10 cellular contexts compared by ENCODE assay signal in the genomic region with DNA sequence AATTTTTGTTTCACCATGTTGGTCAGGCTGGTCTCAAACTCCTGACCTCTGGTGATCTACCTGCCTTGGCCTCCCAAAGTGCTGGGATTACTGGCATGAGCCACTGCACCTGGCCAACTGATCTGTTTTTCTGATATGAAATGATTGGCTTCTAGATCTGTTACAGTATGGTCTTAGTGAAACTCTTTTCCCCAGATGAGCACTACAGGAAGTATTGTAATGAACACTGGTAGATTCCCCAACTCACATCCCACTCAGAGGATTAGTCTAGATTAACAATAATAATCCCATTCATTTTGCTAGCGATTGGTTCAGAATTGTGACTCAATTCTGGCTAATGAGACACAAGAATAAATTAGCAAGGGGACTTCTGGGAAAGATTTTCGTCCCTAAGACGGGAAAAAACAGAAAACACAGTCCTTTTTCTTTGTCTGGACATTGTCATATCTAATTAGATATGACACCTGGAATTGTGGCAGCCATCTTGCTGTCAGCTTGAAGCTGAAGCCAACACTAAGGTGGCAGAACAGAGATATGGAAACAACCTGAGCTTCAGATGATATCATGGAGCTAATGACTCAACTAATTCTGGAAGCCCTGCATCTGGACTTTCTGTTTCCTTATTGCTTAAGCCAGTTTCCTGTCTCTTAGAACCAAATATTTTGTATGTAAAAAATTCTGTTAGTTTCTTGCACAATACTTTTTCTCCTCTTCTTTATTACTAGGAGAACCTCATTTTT. TPM values are rescaled to one million over a fixed set of nuclear protein-coding genes. Genes with fewer than 3 reads are reported as not detected.
A peak's percentile ranks its signal among the peaks of the same experiment; 100 is the strongest.
DNase-seq lines count a peak whose midpoint lies in the region; TF ChIP-seq lines count a peak whose summit lies in the region.
"Had no signal": no experiment of that assay in that cellular context is flagged by ENCODE, and none has a peak within 500 bp of the region (broad histone marks: within the 10 kb centered on the region; RNA-seq: fewer than 3 reads in every experiment).

No MANE protein-coding gene starts in this region.

- H3K27me3 ChIP-seq in sigmoid colon: no peaks in the 10 kb centered on the region
- H3K27me3 ChIP-seq in adrenal gland: no peaks in the 10 kb centered on the region
- H3K27me3 ChIP-seq: upper lobe of right lung had no signal

- POLR2A ChIA-PET in GM10248 (lab: Yijun Ruan, JAX): no interaction called here

- TF ChIP-seq CTCF in GM10248 (IDR thresholded peaks at IDR 0.05; ENCODE audit: control extremely low read depth, extremely low read depth, low read depth, missing control alignments) (no peak), fibroblast of villous mesenchyme (IDR thresholded peaks at IDR 0.05; ENCODE audit: insufficient read depth, low read depth, low read length) (no peak), sigmoid colon (IDR thresholded peaks at IDR 0.05) (no peak), adrenal gland (IDR thresholded peaks at IDR 0.05) (no peak)

- no peaks in the 10 kb centered on the region for H3K9me3 ChIP-seq in sigmoid colon
- no peaks in the 10 kb centered on the region for H3K9me3 ChIP-seq in adrenal gland (replicated peaks in 1 of 3)
- H3K9me3 ChIP-seq: upper lobe of right lung had no signal

- CTCF ChIA-PET in GM10248 (lab: Yijun Ruan, JAX): interaction anchor here (1.2 to 2.8 kb wide), 3 partner anchors 15 to 50 kb away, joined by 3 to 28 read pairs (median 4); no protein-coding TSS in a partner anchor

- H3K4me3 ChIP-seq in fibroblast of villous mesenchyme (ENCODE audit: low read depth, low read length): no peak overlapping the region
- no peak overlapping the region for H3K4me3 ChIP-seq in sigmoid colon
- H3K4me3 ChIP-seq in adrenal gland: no peak overlapping the region
- H3K4me3 ChIP-seq: upper lobe of right lung had no signal

- intact Hi-C loops in sigmoid colon (cut with DNase I) (no loop called here), adrenal gland (cut with DNase I) (no loop called here)

- no peak for TF ChIP-seq EP300 in sigmoid colon (IDR thresholded peaks at IDR 0.05)

- TF ChIP-seq POLR2A in sigmoid colon (IDR thresholded peaks at IDR 0.05): no peak
- TF ChIP-seq POLR2A in adrenal gland (IDR thresholded peaks at IDR 0.05): no peak

- DNase-seq in AG08395 (ENCODE audit: low spot score): peak; percentile 77
- peak; percentile 47 for DNase-seq in GM10248 (ENCODE audit: extremely low spot score)
- DNase-seq in SK-N-DZ (ENCODE audit: low spot score): peak; percentile 97
- DNase-seq in fibroblast of villous mesenchyme (ENCODE audit: low read depth): peak; percentile 84
- DNase-seq in midbrain (lab: John Stamatoyannopoulos, UW): no peak
- no peak for DNase-seq in activated effector memory CD4-positive, alpha-beta T cell treated with Interleukin-2 at 50 U/mL for 16 hours
- no peak for DNase-seq in sigmoid colon
- DNase-seq in adrenal gland: no peak
- DNase-seq: NCI-H1694 treated with DMSO at 0.1 percent for 48 hours, upper lobe of right lung had no signal

- no peaks in the 10 kb centered on the region for H3K36me3 ChIP-seq in sigmoid colon
- no peaks in the 10 kb centered on the region for H3K36me3 ChIP-seq in adrenal gland (replicated peaks in 1 of 2)
- H3K36me3 ChIP-seq: upper lobe of right lung had no signal

- H3K4me1 ChIP-seq in sigmoid colon: no peaks in the 10 kb centered on the region
- H3K4me1 ChIP-seq in adrenal gland (replicated peaks in 1 of 2): no peaks in the 10 kb centered on the region
- H3K4me1 ChIP-seq: upper lobe of right lung had no signal

- H3K27ac ChIP-seq in sigmoid colon (peak overlapping the region in 2 of 4 donors; percentile 11 to 23), adrenal gland (no peak overlapping the region)
- H3K27ac ChIP-seq: upper lobe of right lung had no signal

- 40 to 83% methylated on average over 3 of the region's 3 CpGs for WGBS in sigmoid colon, 2 donors
- 69 to 77% (median 73%) methylated on average over 3 of the region's 3 CpGs for WGBS in adrenal gland, 4 donors

RNA-seq across cellular contexts. Expression of gene NPTN, which starts 17.4 kb away (rescaled TPM):
- 83.9 and 106 TPM in 2 replicates for polyA plus RNA-seq in SK-N-DZ (2014; cell fraction: cytosol; rRNA removed)
- polyA plus RNA-seq in SK-N-DZ (2014; cell fraction: nucleus; rRNA removed): 71.4 and 78.7 TPM in 2 replicates
- 137 and 146 TPM in 2 replicates for total RNA-seq in fibroblast of villous mesenchyme
- total RNA-seq in sigmoid colon: 100 to 1,000 TPM; 216 to 320 (median 299) TPM
- 10 to 100 TPM; 40.8 to 98.6 (median 42.5) TPM for polyA plus RNA-seq in sigmoid colon
- total RNA-seq in adrenal gland: 100 to 1,000 TPM; 100 to 197 (median 127) TPM
- polyA plus RNA-seq in adrenal gland: 100 to 1,000 TPM in 1 of 3 donors, 10 to 100 TPM in 2; 26.5 to 169 (median 28.7) TPM

RNA-seq across cellular contexts. Expression of gene CD276, which starts 33.6 kb away (rescaled TPM):
- 95.6 and 123 TPM in 2 replicates for polyA plus RNA-seq in SK-N-DZ (2014; cell fraction: cytosol; rRNA removed)
- polyA plus RNA-seq in SK-N-DZ (2014; cell fraction: nucleus; rRNA removed): 86.4 and 99.1 TPM in 2 replicates
- 81.2 and 93.4 TPM in 2 replicates for total RNA-seq in fibroblast of villous mesenchyme
- total RNA-seq in sigmoid colon: 10 to 100 TPM; 20.4 to 59.8 (median 36.7) TPM
- 10 to 100 TPM; 15.7 to 38.6 (median 16.8) TPM for polyA plus RNA-seq in sigmoid colon
- total RNA-seq in adrenal gland: 100 to 1,000 TPM in 4 of 8 donors, 10 to 100 TPM in 4; 68.4 to 147 (median 98.2) TPM
- polyA plus RNA-seq in adrenal gland: 10 to 100 TPM; 53.4 to 100.0 (median 78.7) TPM

Comparison
In these comparisons a context has a peak if more than half of its experiments do, and no peak if none do; other contexts are left out.
1. DNase-seq: peak in AG08395 (single experiment), GM10248 (single experiment), SK-N-DZ (single experiment) and fibroblast of villous mesenchyme (single experiment); none in midbrain (single experiment), activated effector memory CD4-positive, alpha-beta T cell treated with Interleukin-2 at 50 U/mL for 16 hours (single experiment), sigmoid colon (single experiment) and adrenal gland (0 of 7).